In the genomic region with DNA sequence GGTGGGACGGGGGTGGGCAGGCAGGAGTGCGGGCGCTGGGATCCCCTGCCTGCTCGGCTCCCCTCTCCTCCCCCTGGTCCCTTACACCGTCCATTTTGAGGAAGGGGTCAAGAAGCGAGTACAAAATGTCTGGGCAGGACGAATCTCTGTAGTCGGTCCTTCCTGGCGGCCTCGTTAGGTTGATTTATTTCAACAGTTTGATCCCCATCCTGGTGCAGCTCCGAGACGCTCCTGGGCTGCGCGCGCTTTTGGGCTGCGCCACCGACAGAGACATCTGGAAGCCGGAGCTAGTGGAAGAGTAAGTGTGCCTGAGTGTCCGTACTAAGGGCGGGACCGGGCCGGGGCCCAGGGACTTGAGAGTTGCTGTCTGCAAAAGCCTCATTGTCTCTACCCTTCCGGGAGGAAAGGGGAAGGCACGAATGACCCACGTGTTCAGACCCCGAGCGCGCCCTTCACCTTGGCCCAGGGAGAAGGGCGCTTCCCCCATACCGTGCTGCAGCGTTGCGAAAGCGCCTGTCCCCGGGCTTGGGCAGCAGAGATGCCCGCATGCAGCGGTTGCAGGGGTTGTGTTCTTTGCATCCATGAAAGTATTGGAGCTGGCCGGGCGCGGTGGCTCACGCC, we compare ENCODE assay signal across 8 cellular contexts. TPM values are rescaled to one million over a fixed set of nuclear protein-coding genes. Genes with fewer than 3 reads are reported as not detected.
A peak's percentile ranks its signal among the peaks of the same experiment; 100 is the strongest.
DNase-seq lines count a peak whose midpoint lies in the region; ATAC-seq and TF ChIP-seq lines count a peak whose summit lies in the region.

No MANE protein-coding gene starts in this region.

- H3K4me3 Mint-ChIP-seq in naive thymus-derived CD4-positive, alpha-beta T cell = peak overlapping the region; percentile 76 to 95 (median 88)

- H3K27ac ChIP-seq in VCaP = peak overlapping the region; percentile 23
- no peak overlapping the region for H3K27ac ChIP-seq in naive thymus-derived CD4-positive, alpha-beta T cell (ENCODE audit: low read depth, low read length)

- H3K9me3 ChIP-seq in naive thymus-derived CD4-positive, alpha-beta T cell (ENCODE audit: control insufficient read depth in 2 of 3, low read length in 3 of 3) = no peaks in the 10 kb centered on the region

- H3K4me3 ChIP-seq in naive thymus-derived CD4-positive, alpha-beta T cell (ENCODE audit: low read length) = peak overlapping the region; percentile 55

- intact Hi-C loops in naive thymus-derived CD4-positive, alpha-beta T cell (cut with micrococcal nuclease) = loop anchor here in 1 of 2 donors (1.0 kb wide), 1 partner anchor 20 kb away; no protein-coding TSS in a partner anchor

- CTCF ChIA-PET in naive thymus-derived CD4-positive, alpha-beta T cell (lab: Charles Lee) = interaction anchor here (0.6 to 1.5 kb wide), 2 partner anchors 119 to 163 kb away, joined by 3 read pairs; a partner anchor contains a TSS

- peaks cover 0 to 23% (median 11%) of the 10 kb centered on the region in 5 donors for H3K27me3 Mint-ChIP-seq in naive thymus-derived CD4-positive, alpha-beta T cell

- H3K36me3 Mint-ChIP-seq in naive thymus-derived CD4-positive, alpha-beta T cell = peaks cover 0 to 1% (median 0%) of the 10 kb centered on the region in 5 donors

- H3K4me1 ChIP-seq in naive thymus-derived CD4-positive, alpha-beta T cell (ENCODE audit: control insufficient read depth in 2 of 2, insufficient read depth in 2 of 2, low read length in 2 of 2) = peaks cover 0 to 5% of the 10 kb centered on the region in 2 donors

- H3K9me3 Mint-ChIP-seq in naive thymus-derived CD4-positive, alpha-beta T cell = no peaks in the 10 kb centered on the region

- peak; percentile 81 for DNase-seq in DMS79 (lab: John Stamatoyannopoulos, UW)
- peak; percentile 52 for DNase-seq in HuH-7 (ENCODE audit: low spot score)
- DNase-seq in fibroblast of gingiva (ENCODE audit: low read depth) = peak; percentile 45
- peak in 4 of 9 donors; percentile 5 to 32 (median 9) for DNase-seq in naive thymus-derived CD4-positive, alpha-beta T cell
- DNase-seq in NCI-H1105 treated with DMSO at 0.1 percent for 48 hours (lab: John Stamatoyannopoulos, UW) = no peak
- no peak for DNase-seq in mucosa of gallbladder (ENCODE audit: low spot score)

- H3K4me1 Mint-ChIP-seq in naive thymus-derived CD4-positive, alpha-beta T cell = peaks cover 13 to 30% (median 20%) of the 10 kb centered on the region in 7 donors

- POLR2A ChIA-PET in naive thymus-derived CD4-positive, alpha-beta T cell (lab: Charles Lee) = interaction anchor here (0.7 to 1.4 kb wide), 2 partner anchors 20 to 759 kb away, joined by 4 to 5 read pairs; no protein-coding TSS in a partner anchor

- peak; percentile 40 for ATAC-seq in naive thymus-derived CD4-positive, alpha-beta T cell
- ATAC-seq in GM21786 (IDR thresholded peaks at IDR 0.05; ENCODE audit: unreplicated experiment) = no peak

- peak overlapping the region in 1 of 9 donors; percentile 33 for H3K27ac Mint-ChIP-seq in naive thymus-derived CD4-positive, alpha-beta T cell

- TF ChIP-seq CTCF in VCaP (conservative IDR thresholded peaks at IDR 0.05) = no peak

- no peaks in the 10 kb centered on the region for H3K36me3 ChIP-seq in naive thymus-derived CD4-positive, alpha-beta T cell (ENCODE audit: control insufficient read depth in 2 of 3, insufficient read depth in 3 of 3, low read length in 3 of 3)

- H3K27me3 ChIP-seq in naive thymus-derived CD4-positive, alpha-beta T cell (ENCODE audit: control insufficient read depth in 2 of 2, insufficient read depth in 2 of 2, low read length in 2 of 2) = no peaks in the 10 kb centered on the region

RNA-seq across cellular contexts. Expression of a gene that starts 1.8 kb away (rescaled TPM):
- under 1 TPM in 2 of 5 experiments, not detected in 3; 0.29 to 0.51 TPM for total RNA-seq in naive thymus-derived CD4-positive, alpha-beta T cell
- polyA plus RNA-seq in naive thymus-derived CD4-positive, alpha-beta T cell = not detected
- 0.43 TPM for total RNA-seq in mucosa of gallbladder

RNA-seq across cellular contexts. Expression of a gene that starts 15.9 kb away (rescaled TPM):
- total RNA-seq in naive thymus-derived CD4-positive, alpha-beta T cell = 100 to 1,000 TPM; 104 to 301 (median 182) TPM
- polyA plus RNA-seq in naive thymus-derived CD4-positive, alpha-beta T cell = 100 to 1,000 TPM in 1 of 2 donors, 10 to 100 TPM in 1; 73.6 to 101 TPM
- total RNA-seq in mucosa of gallbladder = 38.6 TPM

RNA-seq across cellular contexts. Expression of a gene that starts 53.7 kb away (rescaled TPM):
- total RNA-seq in naive thymus-derived CD4-positive, alpha-beta T cell = 100 to 1,000 TPM; 183 to 425 (median 257) TPM
- 100 to 1,000 TPM; 511 to 711 TPM for polyA plus RNA-seq in naive thymus-derived CD4-positive, alpha-beta T cell
- 52.4 TPM for total RNA-seq in mucosa of gallbladder

Comparison
In these comparisons a context has a peak if more than half of its experiments do, and no peak if none do; other contexts are left out.
1. DNase-seq: peak in DMS79 (single experiment), HuH-7 (single experiment) and fibroblast of gingiva (single experiment); none in NCI-H1105 treated with DMSO at 0.1 percent for 48 hours (single experiment) and mucosa of gallbladder (single experiment).